ENCODE assay signal across 8 cellular contexts in the genomic region with DNA sequence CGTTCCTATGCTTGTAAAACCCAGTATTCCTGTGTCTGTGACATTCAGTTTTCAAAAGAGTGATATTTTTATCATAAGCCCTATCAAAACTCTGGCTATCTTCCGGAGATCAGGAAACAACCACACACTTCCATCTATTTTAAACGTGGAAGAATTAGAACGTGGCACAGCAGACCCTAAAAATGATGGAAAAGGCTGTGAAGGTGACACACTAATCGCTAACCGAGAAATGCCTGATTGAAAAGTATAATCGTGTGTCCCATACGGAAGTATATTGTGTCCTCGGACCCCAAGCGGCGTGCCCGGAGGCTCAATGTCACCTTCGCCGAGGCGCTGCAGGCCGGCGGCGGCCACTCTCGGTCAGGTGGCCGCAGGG. TPM values are rescaled to one million over a fixed set of nuclear protein-coding genes. Genes with fewer than 3 reads are reported as not detected.
DNase-seq lines count a peak whose midpoint lies in the region; ATAC-seq and TF ChIP-seq lines count a peak whose summit lies in the region.

No MANE protein-coding gene starts in this region.

- no peak for TF ChIP-seq CTCF in HCT116 (IDR thresholded peaks at IDR 0.05 in 2 of 3, conservative IDR thresholded peaks at IDR 0.05 in 1 of 3; ENCODE audit: borderline replicate concordance in 1 of 3, insufficient read depth in 1 of 3, low read depth in 2 of 3, low read length in 2 of 3)

- peaks cover 14% of the 10 kb centered on the region for H3K4me1 Mint-ChIP-seq in activated T-helper 17 cell treated with anti-CD3 and anti-CD28 coated beads, Interleukin-2, amount 50 U/mL, for 72 hours

- no peaks in the 10 kb centered on the region for H3K9me3 Mint-ChIP-seq in activated T-helper 17 cell treated with anti-CD3 and anti-CD28 coated beads, Interleukin-2, amount 50 U/mL, for 72 hours

- peak overlapping the region; percentile 68 for H3K27ac Mint-ChIP-seq in activated T-helper 17 cell treated with anti-CD3 and anti-CD28 coated beads, Interleukin-2, amount 50 U/mL, for 72 hours

- no TSS peak for BruUV-seq in HCT116 (replicated peaks; lab: Mats Ljungman, UMichigan)

- H3K79me2 ChIP-seq in ACC112 (ENCODE audit: control insufficient read depth, insufficient read depth, low read length, unreplicated experiment) (peaks cover 55% of the 10 kb centered on the region), HCT116 (ENCODE audit: insufficient read depth, low read length) (peaks cover 57% of the 10 kb centered on the region)

- no peaks in the 10 kb centered on the region for H3K9me2 ChIP-seq in HCT116 (ENCODE audit: insufficient read depth)

- H3K36me3 ChIP-seq in ACC112 (ENCODE audit: insufficient read depth, low read length) (peaks cover 3% of the 10 kb centered on the region; the same call in 1 of the 2 replicates), HCT116 (ENCODE audit: control insufficient read depth in 1 of 2, insufficient read depth in 2 of 2, low read length in 2 of 2) (peaks cover 2 to 8% of the 10 kb centered on the region in 2 experiments; a peak in 1 of 4 replicates)

- H3K4me1 ChIP-seq in ACC112 (ENCODE audit: control insufficient read depth, insufficient read depth, low read length, unreplicated experiment) (peaks cover 12% of the 10 kb centered on the region), HCT116 (ENCODE audit: control insufficient read depth in 1 of 2, insufficient read depth in 2 of 2, low read length in 2 of 2) (peaks cover 7 to 11% of the 10 kb centered on the region in 2 experiments; a peak in 3 of 4 replicates)

- DNase-seq in HCT116 (ENCODE audit: low read depth, low spot score) (no peak), germinal center (ENCODE audit: low spot score) (no peak)
- no peak for DNase-seq in stimulated activated naive CD8-positive, alpha-beta T cell treated with anti-CD3 and anti-CD28 coated beads, Interleukin-15, Interleukin-2, amounts not matched to agents 100 U/mL and 50 U/mL, for 24 hours

- ATAC-seq in HCT116: no peak
- no peak for ATAC-seq in activated T-helper 17 cell treated with anti-CD3 and anti-CD28 coated beads, Interleukin-2, amount 50 U/mL, for 72 hours (replicated peaks)
- ATAC-seq in stimulated activated naive CD8-positive, alpha-beta T cell treated with anti-CD3 and anti-CD28 coated beads, Interleukin-15, Interleukin-2, amounts not matched to agents 100 U/mL and 50 U/mL, for 24 hours: peak; percentile 5
- no peak for ATAC-seq in GM21447 (IDR thresholded peaks at IDR 0.05; ENCODE audit: unreplicated experiment)
- ATAC-seq in GM19324 (IDR thresholded peaks at IDR 0.05; ENCODE audit: low FRiP score, unreplicated experiment): no peak

- H3K36me3 Mint-ChIP-seq in activated T-helper 17 cell treated with anti-CD3 and anti-CD28 coated beads, Interleukin-2, amount 50 U/mL, for 72 hours (ENCODE audit: low read depth): peaks cover 40% of the 10 kb centered on the region

- peaks cover 6% of the 10 kb centered on the region; the same call in 1 of the 2 replicates for H4K20me1 ChIP-seq in HCT116 (ENCODE audit: insufficient read depth)

- peak overlapping the region; percentile 94 for H3K4me3 ChIP-seq in ACC112 (ENCODE audit: low read depth, low read length)
- H3K4me3 ChIP-seq in HCT116 (replicated peaks in 1 of 2; ENCODE audit: low read depth in 1 of 2, low read length in 2 of 2): peak overlapping the region; percentile 89 to 91
- peak overlapping the region; percentile 76 for H3K4me3 ChIP-seq in iPS-11a (ENCODE audit: low read depth, low read length)

- TF ChIP-seq RAD21 in HCT116 (IDR thresholded peaks at IDR 0.05; ENCODE audit: low read depth): no peak

- no peaks in the 10 kb centered on the region for H3K27me3 Mint-ChIP-seq in activated T-helper 17 cell treated with anti-CD3 and anti-CD28 coated beads, Interleukin-2, amount 50 U/mL, for 72 hours

- TF ChIP-seq POLR2A in HCT116 (IDR thresholded peaks at IDR 0.05; ENCODE audit: borderline replicate concordance, extremely low read depth, insufficient read depth, insufficient read length): no peak

- H3K9me3 ChIP-seq in HCT116 (ENCODE audit: control insufficient read depth in 1 of 2, insufficient read depth in 1 of 2, low read depth in 1 of 2, low read length in 2 of 2): no peaks in the 10 kb centered on the region

- peak overlapping the region; percentile 85 for H3K4me2 ChIP-seq in HCT116 (ENCODE audit: low read length)

- peak overlapping the region; percentile 95 for H3K9ac ChIP-seq in HCT116 (ENCODE audit: low read length)

- intact Hi-C loops in HCT116 (cut with micrococcal nuclease): no loop called here

- RAD21 ChIA-PET in HCT116 (lab: Charles Lee; ENCODE audit: low non-redundant PET in 1 of 2, low total read pairs in 2 of 2, uncharacterized antibody in 2 of 2, unreplicated experiment in 2 of 2): no interaction called here

- H3K27me3 ChIP-seq in ACC112 (ENCODE audit: insufficient read depth, low read length) (no peaks in the 10 kb centered on the region), HCT116 (ENCODE audit: insufficient read depth, low read length) (no peaks in the 10 kb centered on the region)

- POLR2A ChIA-PET in HCT116 (lab: Charles Lee): no interaction called here

- CTCF ChIA-PET in HCT116 (lab: Charles Lee): interaction anchor here (1.6 kb wide), 1 partner anchor 166 kb away, joined by 4 read pairs; no protein-coding TSS in a partner anchor

- H3K27ac ChIP-seq in ACC112 (ENCODE audit: low read depth, low read length) (peak overlapping the region; percentile 65; the same call in 1 of the 2 replicates), HCT116 (ENCODE audit: low read depth, low read length) (peak overlapping the region; percentile 99)

- H2AFZ ChIP-seq in ACC112 (ENCODE audit: low read length, unreplicated experiment) (peak overlapping the region; percentile 76), HCT116 (ENCODE audit: low read depth, low read length, poor library complexity, severe bottlenecking) (no peak overlapping the region)

- peak overlapping the region; percentile 87 for H3K4me3 Mint-ChIP-seq in activated T-helper 17 cell treated with anti-CD3 and anti-CD28 coated beads, Interleukin-2, amount 50 U/mL, for 72 hours

TF ChIP-seq in HCT116, 20 proteins besides CTCF, POLR2A, EP300 and RAD21:
- TF ChIP-seq, protein P1, sequence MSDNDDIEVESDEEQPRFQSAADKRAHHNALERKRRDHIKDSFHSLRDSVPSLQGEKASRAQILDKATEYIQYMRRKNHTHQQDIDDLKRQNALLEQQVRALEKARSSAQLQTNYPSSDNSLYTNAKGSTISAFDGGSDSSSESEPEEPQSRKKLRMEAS (IDR thresholded peaks at IDR 0.05): no peak; the same call in 1 of the 2 replicates
- TF ChIP-seq SIN3A (IDR thresholded peaks at IDR 0.05; ENCODE audit: low read depth) (no peak), POLR2AphosphoS5 (IDR thresholded peaks at IDR 0.05; ENCODE audit: low read depth, low read length) (no peak), EGR1 (IDR thresholded peaks at IDR 0.05; ENCODE audit: low read depth) (no peak), ELF1 (IDR thresholded peaks at IDR 0.05; ENCODE audit: borderline replicate concordance, low read depth) (no peak), SP1 (IDR thresholded peaks at IDR 0.05; ENCODE audit: low read depth) (no peak), ZNF274 (IDR thresholded peaks at IDR 0.05; ENCODE audit: low read depth, low read length) (no peak), CEBPB (IDR thresholded peaks at IDR 0.05; ENCODE audit: low read depth) (no peak), ZFX (IDR thresholded peaks at IDR 0.05) (no peak)

RNA-seq across cellular contexts. Expression of a gene that starts 0.7 kb away (rescaled TPM):
- 307 TPM for total RNA-seq in HCT116 (2021; ENCODE audit: unreplicated experiment)
- polyA plus RNA-seq in HCT116 (2012): 290 and 419 TPM in 2 replicates
- 100 to 1,000 TPM; 242 to 337 TPM for total RNA-seq in activated T-helper 17 cell treated with anti-CD3 and anti-CD28 coated beads, Interleukin-2, amount 50 U/mL, for 72 hours

RNA-seq across cellular contexts. Expression of a gene that starts 19.4 kb away (rescaled TPM):
- 5.9 TPM for total RNA-seq in HCT116 (2021; ENCODE audit: unreplicated experiment)
- 2.2 and 3.1 TPM in 2 replicates for polyA plus RNA-seq in HCT116 (2012)
- 1 to 10 TPM; 2.4 to 9.6 TPM for total RNA-seq in activated T-helper 17 cell treated with anti-CD3 and anti-CD28 coated beads, Interleukin-2, amount 50 U/mL, for 72 hours

RNA-seq across cellular contexts. Expression of a gene that starts 30.6 kb away (rescaled TPM):
- 64.3 TPM for total RNA-seq in HCT116 (2021; ENCODE audit: unreplicated experiment)
- polyA plus RNA-seq in HCT116 (2012): 27.5 and 35.6 TPM in 2 replicates
- total RNA-seq in activated T-helper 17 cell treated with anti-CD3 and anti-CD28 coated beads, Interleukin-2, amount 50 U/mL, for 72 hours: 10 to 100 TPM; 65.6 to 98.3 TPM

RNA-seq across cellular contexts. Expression of a gene that starts 47.4 kb away (rescaled TPM):
- total RNA-seq in HCT116 (2021; ENCODE audit: unreplicated experiment): 49.7 TPM
- polyA plus RNA-seq in HCT116 (2012): 80.3 and 100 TPM in 2 replicates
- total RNA-seq in activated T-helper 17 cell treated with anti-CD3 and anti-CD28 coated beads, Interleukin-2, amount 50 U/mL, for 72 hours: 10 to 100 TPM; 51.8 to 98.5 TPM

RNA-seq across cellular contexts. Expression of a gene that starts 58.1 kb away (rescaled TPM):
- 6.2 TPM for total RNA-seq in HCT116 (2021; ENCODE audit: unreplicated experiment)
- polyA plus RNA-seq in HCT116 (2012): 5.6 and 7.4 TPM in 2 replicates
- 1 to 10 TPM; 5.1 to 5.3 TPM for total RNA-seq in activated T-helper 17 cell treated with anti-CD3 and anti-CD28 coated beads, Interleukin-2, amount 50 U/mL, for 72 hours
